ENCODE assay signal across 8 cellular contexts in the genomic region with DNA sequence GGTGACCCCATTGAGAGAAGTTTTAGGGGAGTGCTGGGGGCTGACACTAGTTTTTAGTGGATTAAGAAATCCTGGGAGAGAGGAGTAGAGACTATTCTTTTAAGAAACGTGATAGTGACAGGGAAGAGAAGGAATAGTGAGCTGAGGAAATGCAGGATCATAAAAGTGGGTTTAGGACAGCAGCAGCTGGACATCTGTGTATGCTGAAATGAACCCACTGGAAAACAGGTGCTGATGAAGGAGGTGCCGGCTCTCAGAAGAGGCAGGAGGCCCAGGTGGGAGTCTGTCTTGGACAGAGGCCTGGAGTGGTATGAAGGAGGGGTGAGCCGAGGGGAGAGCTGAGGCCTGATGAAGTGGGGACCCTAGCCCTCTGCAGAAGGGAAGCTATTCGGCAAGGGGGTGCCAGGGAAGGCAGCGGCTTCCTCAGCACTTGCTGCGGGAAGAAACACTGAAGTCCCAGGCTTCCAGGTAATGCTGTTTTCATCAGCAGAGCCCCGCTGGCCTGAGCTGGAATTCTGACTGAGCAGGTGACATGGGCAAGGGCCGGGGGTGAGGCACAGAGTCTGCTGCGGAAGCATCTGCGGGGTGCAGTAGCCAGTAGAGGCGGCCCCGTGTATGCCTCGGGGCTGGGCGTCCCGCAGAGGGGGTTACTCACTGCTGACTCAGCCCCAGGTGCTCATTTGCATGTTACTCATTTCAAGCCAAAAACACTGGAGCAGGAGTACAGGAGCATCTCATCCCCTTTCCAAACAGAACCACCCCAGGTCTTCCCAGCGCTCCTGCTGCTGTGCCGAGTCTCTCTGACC.
DNase-seq lines count a peak whose midpoint lies in the region; ATAC-seq and TF ChIP-seq lines count a peak whose summit lies in the region.

No MANE protein-coding gene starts in this region.

- ATAC-seq in GM18858 (IDR thresholded peaks at IDR 0.05; ENCODE audit: unreplicated experiment) (peak; percentile 37), GM21825 (IDR thresholded peaks at IDR 0.05; ENCODE audit: unreplicated experiment) (peak; percentile 73)
- no peak for ATAC-seq in effector memory CD8-positive, alpha-beta T cell (replicated peaks)

- H3K9ac ChIP-seq in HUES64 (ENCODE audit: low read depth, low read length), result peak overlapping the region; percentile 2

- no peaks in the 10 kb centered on the region for H3K4me1 Mint-ChIP-seq in effector memory CD8-positive, alpha-beta T cell (ENCODE audit: low read depth in 2 of 2)

- TF ChIP-seq EP300 in ovary (IDR thresholded peaks at IDR 0.05), result no peak

- no peak for TF ChIP-seq POLR2A in ovary (IDR thresholded peaks at IDR 0.05)

- H3K36me3 ChIP-seq in HUES64 (ENCODE audit: insufficient read depth, low read length) (no peaks in the 10 kb centered on the region), ovary (no peaks in the 10 kb centered on the region)

- DNase-seq in choroid plexus epithelial cell (ENCODE audit: low read depth) (peak; percentile 71), ovary (peak in 4 of 5 donors; percentile 33 to 53 (median 46)), NCI-H82 (lab: John Stamatoyannopoulos, UW) (no peak), NCI-H2029 (lab: John Stamatoyannopoulos, UW) (no peak)
- DNase-seq in effector memory CD8-positive, alpha-beta T cell, result no peak

- intact Hi-C loops in ovary (cut with DNase I), result no loop called here

- H3K4me3 ChIP-seq in HUES64 (ENCODE audit: low read length), result peak overlapping the region; percentile 34
- H3K4me3 ChIP-seq in choroid plexus epithelial cell (ENCODE audit: low read depth, low read length), result no peak overlapping the region
- H3K4me3 ChIP-seq in ovary, result no peak overlapping the region

- H3K27ac Mint-ChIP-seq in effector memory CD8-positive, alpha-beta T cell, result peak overlapping the region in 1 of 2 donors; percentile 9

- H3K27ac ChIP-seq in HUES64 (ENCODE audit: low read depth, low read length) (peak overlapping the region; percentile 67; the same call in 1 of the 2 replicates), ovary (no peak overlapping the region)

- no peak for TF ChIP-seq CTCF in choroid plexus epithelial cell (conservative IDR thresholded peaks at IDR 0.05; ENCODE audit: low read depth, low read length)
- no peak for TF ChIP-seq CTCF in ovary (IDR thresholded peaks at IDR 0.05)

- peaks cover 13% of the 10 kb centered on the region for H3K4me1 ChIP-seq in HUES64 (ENCODE audit: insufficient read depth, low read length)
- H3K4me1 ChIP-seq in ovary (ENCODE audit: insufficient read depth), result no peaks in the 10 kb centered on the region

- peaks cover 20 to 28% of the 10 kb centered on the region in 2 donors for H3K27me3 Mint-ChIP-seq in effector memory CD8-positive, alpha-beta T cell

- 16% methylated on average over 17 of the region's 17 CpGs for WGBS in HUES64
- 28 to 40% (median 40%) methylated on average over 17 of the region's 17 CpGs for WGBS in ovary, 3 donors

- H3K9me3 ChIP-seq in HUES64 (ENCODE audit: insufficient read depth, low read depth, low read length) (no peaks in the 10 kb centered on the region), ovary (no peaks in the 10 kb centered on the region)

- H3K9me3 Mint-ChIP-seq in effector memory CD8-positive, alpha-beta T cell, result no peaks in the 10 kb centered on the region

- H3K36me3 Mint-ChIP-seq in effector memory CD8-positive, alpha-beta T cell (ENCODE audit: insufficient read depth), result peaks cover 3% of the 10 kb centered on the region

- H3K4me3 Mint-ChIP-seq in effector memory CD8-positive, alpha-beta T cell, result no peak overlapping the region

- H3K27me3 ChIP-seq in HUES64 (ENCODE audit: insufficient read depth, low read length) (no peaks in the 10 kb centered on the region), ovary (no peaks in the 10 kb centered on the region)

Comparison
In these comparisons a context has a peak if more than half of its experiments do, and no peak if none do; other contexts are left out.
1. DNase-seq: peak in choroid plexus epithelial cell (single experiment) and ovary (4 of 5); none in effector memory CD8-positive, alpha-beta T cell (0 of 3), NCI-H82 (single experiment) and NCI-H2029 (single experiment).